Comparison of ENCODE assay signal across 8 cellular contexts in the genomic region with DNA sequence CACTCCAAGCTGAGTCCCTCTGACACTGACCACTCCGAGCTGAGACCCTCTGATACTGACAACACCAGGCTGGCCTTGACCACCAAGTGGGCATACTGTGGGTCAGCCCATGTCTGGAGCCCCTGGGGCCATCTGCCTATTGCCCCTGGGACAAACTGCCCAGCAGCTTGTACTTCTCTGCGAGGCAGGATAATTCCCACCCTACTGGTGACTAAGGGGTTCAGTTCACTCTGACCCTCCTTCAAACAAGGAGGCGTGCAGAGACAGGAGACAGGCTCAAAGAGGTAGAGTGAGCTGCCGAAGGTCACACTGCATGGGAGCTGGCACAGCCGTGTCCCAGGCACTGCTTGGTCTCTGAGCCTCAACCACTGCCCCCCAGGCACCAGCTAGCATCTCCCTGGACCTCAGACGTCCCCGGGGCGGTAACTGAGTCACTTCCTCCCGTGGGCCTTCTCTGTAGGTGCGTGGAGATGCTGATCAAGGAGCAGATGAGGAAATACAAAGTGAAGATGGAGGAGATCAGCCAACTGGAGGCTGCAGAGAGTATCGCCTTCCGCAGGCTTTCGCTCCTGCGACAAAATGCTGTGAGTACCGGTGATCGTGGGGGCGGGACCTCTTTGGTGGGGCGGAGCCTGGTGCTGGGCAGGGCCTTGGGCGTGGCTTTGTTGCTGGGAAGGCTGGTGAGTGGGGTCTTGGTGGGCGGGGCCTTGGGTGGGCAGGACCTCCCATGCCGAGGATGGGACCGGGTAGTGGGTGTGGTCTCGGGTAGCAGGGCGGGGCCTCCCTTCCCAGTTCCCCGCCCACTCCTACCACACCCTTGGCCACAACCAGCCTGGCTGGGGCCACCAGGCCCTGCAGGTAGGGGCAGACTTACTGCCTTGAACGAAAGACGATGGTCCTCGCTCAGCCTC. TPM values are rescaled to one million over a fixed set of nuclear protein-coding genes. Genes with fewer than 3 reads are reported as not detected.
A peak's percentile ranks its signal among the peaks of the same experiment; 100 is the strongest.
DNase-seq lines count a peak whose midpoint lies in the region; ATAC-seq and TF ChIP-seq lines count a peak whose summit lies in the region.

No MANE protein-coding gene starts in this region.

- TF ChIP-seq CTCF in BE2C (IDR thresholded peaks at IDR 0.05; ENCODE audit: low read depth, low read length) (no peak), endodermal cell (conservative IDR thresholded peaks at IDR 0.05) (no peak), tibial artery (IDR thresholded peaks at IDR 0.05) (no peak)

- H3K4me3 Mint-ChIP-seq in T-helper 1 cell treated with Interleukin-12 subunit alpha and Interleukin-12 subunit beta and Interleukin-4 antibody, amounts not matched to agents 30 μg/mL and 1 μg/mL, for 36 hours, result no peak overlapping the region
- H3K4me3 Mint-ChIP-seq in endodermal cell, result no peak overlapping the region

- H3K27ac ChIP-seq in endodermal cell (ENCODE audit: low read depth, low read length) (no peak overlapping the region), tibial artery (no peak overlapping the region)

- H3K4me3 ChIP-seq in BE2C (ENCODE audit: low read depth, low read length), result peak overlapping the region; percentile 16; the same call in 1 of the 2 replicates
- H3K4me3 ChIP-seq in endodermal cell (ENCODE audit: low read length), result no peak overlapping the region
- no peak overlapping the region for H3K4me3 ChIP-seq in tibial artery

- peaks cover 21% of the 10 kb centered on the region for H3K36me3 Mint-ChIP-seq in T-helper 1 cell treated with Interleukin-12 subunit alpha and Interleukin-12 subunit beta and Interleukin-4 antibody, amounts not matched to agents 30 μg/mL and 1 μg/mL, for 36 hours (ENCODE audit: low read depth)
- H3K36me3 Mint-ChIP-seq in endodermal cell (ENCODE audit: low read depth), result peaks cover 40% of the 10 kb centered on the region

- WGBS in endodermal cell (ENCODE audit: insufficient coverage in 1 of 2, insufficient read length in 1 of 2), 2 experiments, result 67 to 71% methylated on average over 17 to 24 of the region's 28 CpGs

- intact Hi-C loops in tibial artery (cut with DNase I; ENCODE audit: low total_unique reads) (loop anchor here (5.0 kb wide), 1 partner anchor 73 kb away; a partner anchor contains a TSS), Right ventricle myocardium inferior (cut with DNase I) (no loop called here)

- H3K27ac Mint-ChIP-seq in T-helper 1 cell treated with Interleukin-12 subunit alpha and Interleukin-12 subunit beta and Interleukin-4 antibody, amounts not matched to agents 30 μg/mL and 1 μg/mL, for 36 hours, result peak overlapping the region; percentile 41
- peak overlapping the region; percentile 68 for H3K27ac Mint-ChIP-seq in endodermal cell

- H3K4me1 ChIP-seq in BE2C (peaks cover 2% of the 10 kb centered on the region; the same call in 1 of the 2 replicates), endodermal cell (ENCODE audit: control insufficient read depth, insufficient read depth, low read length) (peaks cover 1% of the 10 kb centered on the region), tibial artery (peaks cover 0 to 1% (median under 1%) of the 10 kb centered on the region in 4 donors)

- H3K36me3 ChIP-seq in BE2C (no peaks in the 10 kb centered on the region; the same call in 1 of the 2 replicates), endodermal cell (ENCODE audit: control insufficient read depth, insufficient read depth, low read length) (peaks cover 37% of the 10 kb centered on the region), tibial artery (peaks cover 71 to 91% (median 72%) of the 10 kb centered on the region in 3 donors)

- peaks cover 10% of the 10 kb centered on the region for H3K4me1 Mint-ChIP-seq in T-helper 1 cell treated with Interleukin-12 subunit alpha and Interleukin-12 subunit beta and Interleukin-4 antibody, amounts not matched to agents 30 μg/mL and 1 μg/mL, for 36 hours (ENCODE audit: low read depth)
- no peaks in the 10 kb centered on the region for H3K4me1 Mint-ChIP-seq in endodermal cell

- no peaks in the 10 kb centered on the region for H3K9me3 Mint-ChIP-seq in T-helper 1 cell treated with Interleukin-12 subunit alpha and Interleukin-12 subunit beta and Interleukin-4 antibody, amounts not matched to agents 30 μg/mL and 1 μg/mL, for 36 hours
- no peaks in the 10 kb centered on the region for H3K9me3 Mint-ChIP-seq in endodermal cell

- H3K9ac ChIP-seq in endodermal cell (ENCODE audit: extremely low read depth, low read length, poor library complexity, severe bottlenecking), result no peak overlapping the region

- H3K27me3 Mint-ChIP-seq in T-helper 1 cell treated with Interleukin-12 subunit alpha and Interleukin-12 subunit beta and Interleukin-4 antibody, amounts not matched to agents 30 μg/mL and 1 μg/mL, for 36 hours (ENCODE audit: low read depth), result no peaks in the 10 kb centered on the region
- no peaks in the 10 kb centered on the region for H3K27me3 Mint-ChIP-seq in endodermal cell (ENCODE audit: insufficient read depth)

- ATAC-seq in Right ventricle myocardium inferior, result no peak

- H3K27me3 ChIP-seq in BE2C (no peaks in the 10 kb centered on the region), endodermal cell (ENCODE audit: control insufficient read depth, insufficient read depth, low read length, poor library complexity, severe bottlenecking) (no peaks in the 10 kb centered on the region), tibial artery (no peaks in the 10 kb centered on the region)

- DNase-seq in BE2C (peak; percentile 96), GM19238 (ENCODE audit: insufficient read length, low spot score) (peak; percentile 49), endodermal cell (peak; percentile 100), DMS79 (lab: John Stamatoyannopoulos, UW) (no peak), tibial artery (no peak), Right ventricle myocardium inferior (ENCODE audit: missing footprints) (no peak)
- DNase-seq in stimulated activated CD4-positive, alpha-beta T cell treated with anti-CD3 and anti-CD28 coated beads, TNF-alpha, amount 100 ng/mL, for 24 hours (ENCODE audit: low read depth in 3 of 3), result peak in 2 of 3 experiments; percentile 11 to 65

- no peaks in the 10 kb centered on the region for H3K9me3 ChIP-seq in BE2C
- no peaks in the 10 kb centered on the region for H3K9me3 ChIP-seq in endodermal cell (ENCODE audit: control insufficient read depth, low read length)
- no peaks in the 10 kb centered on the region for H3K9me3 ChIP-seq in tibial artery

RNA-seq across cellular contexts. Expression of a gene that starts 5.8 kb away (rescaled TPM):
- 121 TPM for polyA plus RNA-seq in BE2C (2012; ENCODE audit: insufficient read depth, insufficient read length, low read depth)
- total RNA-seq in endodermal cell (10 to 100 TPM; 17.4 to 18.4 TPM), Right ventricle myocardium inferior (32.8 TPM)
- polyA plus RNA-seq in endodermal cell (2013, experiment 1 of 2), result 20.4 TPM
- polyA plus RNA-seq in endodermal cell (2013, experiment 2 of 2), result 16.8 TPM

RNA-seq across cellular contexts. Expression of a gene that starts 16.6 kb away (rescaled TPM):
- polyA plus RNA-seq in BE2C (2012; ENCODE audit: insufficient read depth, insufficient read length, low read depth), result 14.8 TPM
- total RNA-seq in endodermal cell, result 10 to 100 TPM; 23.1 to 29.1 TPM
- polyA plus RNA-seq in endodermal cell (2013, experiment 1 of 2), result 16.5 TPM
- polyA plus RNA-seq in endodermal cell (2013, experiment 2 of 2), result 15.0 TPM
- total RNA-seq in Right ventricle myocardium inferior, result 26.0 TPM

RNA-seq across cellular contexts. Expression of a gene that starts 36.3 kb away (rescaled TPM):
- polyA plus RNA-seq in BE2C (2012; ENCODE audit: insufficient read depth, insufficient read length, low read depth), result 143 TPM
- 100 to 1,000 TPM; 103 to 107 TPM for total RNA-seq in endodermal cell
- 59.2 TPM for polyA plus RNA-seq in endodermal cell (2013, experiment 1 of 2)
- 54.2 TPM for polyA plus RNA-seq in endodermal cell (2013, experiment 2 of 2)
- 76.4 TPM for total RNA-seq in Right ventricle myocardium inferior

RNA-seq across cellular contexts. Expression of a gene that starts 55.2 kb away (rescaled TPM):
- polyA plus RNA-seq in BE2C (2012; ENCODE audit: insufficient read depth, insufficient read length, low read depth), result 0.73 TPM
- 1 to 10 TPM; 3.8 to 6.2 TPM for total RNA-seq in endodermal cell
- 1.2 TPM for polyA plus RNA-seq in endodermal cell (2013, experiment 1 of 2)
- 1.2 TPM for polyA plus RNA-seq in endodermal cell (2013, experiment 2 of 2)
- 7.6 TPM for total RNA-seq in Right ventricle myocardium inferior

RNA-seq across cellular contexts. Expression of a gene that starts 57.9 kb away (rescaled TPM):
- 212 TPM for polyA plus RNA-seq in BE2C (2012; ENCODE audit: insufficient read depth, insufficient read length, low read depth)
- total RNA-seq in endodermal cell, result 100 to 1,000 TPM; 136 to 151 TPM
- 92.0 TPM for polyA plus RNA-seq in endodermal cell (2013, experiment 1 of 2)
- polyA plus RNA-seq in endodermal cell (2013, experiment 2 of 2), result 81.9 TPM
- 82.0 TPM for total RNA-seq in Right ventricle myocardium inferior

Comparison
In these comparisons a context has a peak if more than half of its experiments do, and no peak if none do; other contexts are left out.
1. DNase-seq: peak in BE2C (single experiment), GM19238 (single experiment), endodermal cell (single experiment) and stimulated activated CD4-positive, alpha-beta T cell treated with anti-CD3 and anti-CD28 coated beads, TNF-alpha, amount 100 ng/mL, for 24 hours (2 of 3); none in DMS79 (single experiment), tibial artery (0 of 2) and Right ventricle myocardium inferior (single experiment).